ENCODE assay signal across 8 cellular contexts in the genomic region with DNA sequence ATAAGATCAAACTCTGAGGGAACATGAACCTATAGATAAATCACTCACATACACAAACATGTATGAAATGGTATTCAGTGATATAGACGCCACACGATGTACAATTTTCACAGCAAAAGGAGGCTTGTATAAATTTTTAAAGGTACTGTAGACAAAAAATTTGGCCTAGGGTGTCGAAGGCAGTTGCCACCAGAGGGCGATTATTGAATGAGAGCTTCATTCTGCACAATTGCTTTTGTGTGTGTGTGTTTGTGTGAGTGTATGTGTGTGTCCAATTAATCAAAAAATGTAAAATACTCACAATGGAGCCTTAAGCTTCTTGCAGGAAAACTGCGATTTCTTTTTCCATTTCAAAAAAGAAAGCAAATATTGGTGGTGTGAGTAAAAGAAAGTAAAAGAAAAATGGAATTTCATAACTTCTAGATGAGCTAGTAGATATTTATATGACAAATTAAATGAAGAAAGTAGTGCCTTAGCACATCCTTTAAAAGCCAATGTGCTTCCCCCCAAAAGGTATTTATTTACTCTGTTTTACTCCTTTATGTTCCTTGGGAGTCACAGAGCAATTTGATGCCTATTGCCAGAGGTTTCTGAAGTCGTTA.
DNase-seq lines count a peak whose midpoint lies in the region; ATAC-seq and TF ChIP-seq lines count a peak whose summit lies in the region.

No MANE protein-coding gene starts in this region.

- no CpG with 5 or more reads among the region's 6 CpGs for WGBS in mesendoderm (ENCODE audit: extremely low coverage, insufficient coverage, low lambda C conversion rate)

- no peaks in the 10 kb centered on the region for H3K9me2 ChIP-seq in Loucy (replicated peaks; ENCODE audit: low read depth, low read length)

- no peak overlapping the region for H3K9ac ChIP-seq in Loucy (ENCODE audit: low read depth, low read length, poor library complexity, severe bottlenecking)
- H3K9ac ChIP-seq in mesendoderm (ENCODE audit: low read length): no peak overlapping the region

- TF ChIP-seq CTCF in Loucy (conservative IDR thresholded peaks at IDR 0.05; ENCODE audit: low read length): peak; percentile 88
- TF ChIP-seq CTCF in uterus (IDR thresholded peaks at IDR 0.05): no peak

- H4K5ac ChIP-seq in mesendoderm (ENCODE audit: low read length): no peak overlapping the region

- TF ChIP-seq POLR2A in uterus (IDR thresholded peaks at IDR 0.05): no peak

- H3K4me2 ChIP-seq in Loucy (ENCODE audit: low read depth, low read length, poor library complexity, severe bottlenecking) (no peak overlapping the region), mesendoderm (ENCODE audit: low read length) (no peak overlapping the region)

- H2BK5ac ChIP-seq in mesendoderm (ENCODE audit: low read length): no peak overlapping the region

- intact Hi-C loops in uterus (cut with DNase I; ENCODE audit: low total_unique reads): no loop called here

- no peak for ATAC-seq in HG03521 (IDR thresholded peaks at IDR 0.05; ENCODE audit: unreplicated experiment)
- no peak for ATAC-seq in GM21515 (IDR thresholded peaks at IDR 0.05; ENCODE audit: unreplicated experiment)
- ATAC-seq in GM18511 (IDR thresholded peaks at IDR 0.05; ENCODE audit: unreplicated experiment): no peak

- H2AFZ ChIP-seq in Loucy (ENCODE audit: low read length): peak overlapping the region; percentile 27; the same call in 1 of the 2 replicates

- no peak overlapping the region for H3K56ac ChIP-seq in mesendoderm (ENCODE audit: low read length)

- H3F3A ChIP-seq in Loucy (ENCODE audit: low read depth): no peaks in the 10 kb centered on the region

- H3K9me3 ChIP-seq in Loucy (ENCODE audit: insufficient read depth, low read depth, low read length) (no peaks in the 10 kb centered on the region), uterus (no peaks in the 10 kb centered on the region)

- H3K23ac ChIP-seq in mesendoderm (ENCODE audit: low read length): no peak overlapping the region

- H3K79me2 ChIP-seq in Loucy (ENCODE audit: insufficient read depth, low read length) (no peaks in the 10 kb centered on the region), mesendoderm (ENCODE audit: control insufficient read depth, insufficient read depth, low read length) (no peaks in the 10 kb centered on the region)

- H3K4ac ChIP-seq in mesendoderm (ENCODE audit: low read depth, low read length): no peak overlapping the region

- no peak overlapping the region for H4K8ac ChIP-seq in mesendoderm (ENCODE audit: low read depth, low read length)

- H2BK15ac ChIP-seq in mesendoderm (replicated peaks; ENCODE audit: low read depth): no peak overlapping the region

- no peaks in the 10 kb centered on the region for H3K79me1 ChIP-seq in mesendoderm (ENCODE audit: low read length)

- H3K27me3 ChIP-seq in Loucy (ENCODE audit: insufficient read depth, low read length, poor library complexity, severe bottlenecking) (no peaks in the 10 kb centered on the region), mesendoderm (ENCODE audit: insufficient read depth, low read length, poor library complexity) (no peaks in the 10 kb centered on the region), uterus (no peaks in the 10 kb centered on the region)

- no peak overlapping the region for H2AK5ac ChIP-seq in mesendoderm (ENCODE audit: low read length)

- H3K27ac ChIP-seq in mesendoderm (ENCODE audit: low read depth, low read length) (no peak overlapping the region), uterus (no peak overlapping the region)

- H3K4me3 ChIP-seq in Loucy (ENCODE audit: low read length, poor library complexity, severe bottlenecking): no peak overlapping the region
- H3K4me3 ChIP-seq in mesendoderm (ENCODE audit: low read length): no peak overlapping the region
- H3K4me3 ChIP-seq in uterus: no peak overlapping the region

- H3K36me3 ChIP-seq in Loucy (ENCODE audit: insufficient read depth, low read length) (no peaks in the 10 kb centered on the region), mesendoderm (ENCODE audit: control insufficient read depth, insufficient read depth, low read length) (no peaks in the 10 kb centered on the region), uterus (no peaks in the 10 kb centered on the region)

- no peaks in the 10 kb centered on the region for H4K20me1 ChIP-seq in Loucy (ENCODE audit: insufficient read depth, low read length, poor library complexity, severe bottlenecking)

- peak; percentile 20 for DNase-seq in GM03348 (ENCODE audit: low spot score)
- DNase-seq in amniotic stem cell (lab: John Stamatoyannopoulos, UW): peak; percentile 7
- peak; percentile 33 for DNase-seq in mesendoderm
- DNase-seq in uterus: no peak

- no peak overlapping the region for H2BK120ac ChIP-seq in mesendoderm (ENCODE audit: low read depth, low read length)

- no peak overlapping the region for H3K18ac ChIP-seq in mesendoderm (ENCODE audit: low read length)

- H3K4me1 ChIP-seq in Loucy (ENCODE audit: insufficient read depth, low read length, poor library complexity, severe bottlenecking): peaks cover 10% of the 10 kb centered on the region
- no peaks in the 10 kb centered on the region for H3K4me1 ChIP-seq in mesendoderm (ENCODE audit: control insufficient read depth, low read depth, low read length)
- H3K4me1 ChIP-seq in uterus: no peaks in the 10 kb centered on the region

Comparison
In these comparisons a context has a peak if more than half of its experiments do, and no peak if none do; other contexts are left out.
1. DNase-seq: peak in GM03348 (single experiment), amniotic stem cell (single experiment) and mesendoderm (single experiment); none in uterus (0 of 2).